Comparison of ENCODE assay signal across 28 cellular contexts in genomic region chr14:97312910-97313309, GRCh38.
"Had no signal": no experiment of that assay in that cellular context is flagged by ENCODE, and none has a peak within 500 bp of the region (broad histone marks: within the 10 kb centered on the region; RNA-seq: fewer than 3 reads in every experiment).

No MANE protein-coding gene starts in this region.

- H3K36me3 ChIP-seq: colonic mucosa, esophagus muscularis mucosa, esophagus squamous epithelium, gastrocnemius medialis, gastroesophageal sphincter, heart left ventricle, heart right ventricle had no signal

- FAIRE-seq: colon, endometrium, endothelial cell of umbilical vein, frontal cortex had no signal

- H3K4me1 ChIP-seq: colonic mucosa, esophagus muscularis mucosa, foreskin keratinocyte, gastrocnemius medialis, gastroesophageal sphincter, heart left ventricle, heart right ventricle had no signal

- H3K9me3 ChIP-seq: colonic mucosa, gastrocnemius medialis had no signal

- H3K27me3 ChIP-seq: colonic mucosa, esophagus muscularis mucosa, foreskin keratinocyte, gastrocnemius medialis, gastroesophageal sphincter, heart left ventricle had no signal

- H3K27ac ChIP-seq: colonic mucosa, coronary artery, dorsolateral prefrontal cortex, epithelial cell of prostate, esophagus muscularis mucosa, esophagus squamous epithelium, foreskin keratinocyte, gastrocnemius medialis, gastroesophageal sphincter, heart left ventricle, heart right ventricle had no signal

- ATAC-seq: effector memory CD8-positive, alpha-beta T cell; esophagus mucosa; foreskin keratinocyte; gastrocnemius medialis; gastroesophageal sphincter; heart left ventricle; heart right ventricle had no signal

- DNase-seq: colonic mucosa; cortex of kidney; dermis blood vessel endothelial cell; dorsolateral prefrontal cortex; effector CD4-positive, alpha-beta T cell; effector CD8-positive, alpha-beta T cell; effector memory CD4-positive, alpha-beta T cell; effector memory CD8-positive, alpha-beta T cell; endodermal cell; erythroblast; esophagus squamous epithelium; foreskin fibroblast; foreskin keratinocyte; foreskin melanocyte; gastrocnemius medialis; glutamatergic neuron; head of caudate nucleus; heart left ventricle; heart right ventricle had no signal

- H3K4me3 ChIP-seq: colonic mucosa, coronary artery, dorsolateral prefrontal cortex, esophagus muscularis mucosa, esophagus squamous epithelium, gastrocnemius medialis, gastroesophageal sphincter, heart left ventricle, heart right ventricle had no signal
